Comparison of ENCODE assay signal across 28 cellular contexts in genomic region chr15:52502608-52503007, GRCh38.
"Had no signal": no experiment of that assay in that cellular context is flagged by ENCODE, and none has a peak within 500 bp of the region (broad histone marks: within the 10 kb centered on the region; RNA-seq: fewer than 3 reads in every experiment).

No MANE protein-coding gene starts in this region.

- H3K27me3 Mint-ChIP-seq: activated CD4-positive, alpha-beta memory T cell treated with anti-CD3 and anti-CD28 coated beads for 36 hours; activated naive CD4-positive, alpha-beta T cell treated with anti-CD3 and anti-CD28 coated beads, Interleukin-2, amount 50 U/mL, for 24 hours; activated naive CD8-positive, alpha-beta T cell treated with anti-CD3 and anti-CD28 coated beads, Interleukin-2, amount 50 U/mL, for 24 hours; activated T-cell treated with anti-CD3 and anti-CD28 coated beads, Interleukin-2, amount 50 U/mL, for 24 hours; activated T-helper 17 cell treated with anti-CD3 and anti-CD28 coated beads, Interleukin-2, amount 50 U/mL, for 72 hours had no signal

- H3K4me3 Mint-ChIP-seq: activated CD4-positive, alpha-beta memory T cell treated with anti-CD3 and anti-CD28 coated beads for 36 hours; activated naive CD4-positive, alpha-beta T cell treated with anti-CD3 and anti-CD28 coated beads, Interleukin-2, amount 50 U/mL, for 24 hours; activated naive CD8-positive, alpha-beta T cell treated with anti-CD3 and anti-CD28 coated beads, Interleukin-2, amount 50 U/mL, for 24 hours; activated T-cell treated with anti-CD3 and anti-CD28 coated beads, Interleukin-2, amount 50 U/mL, for 24 hours; activated T-helper 17 cell treated with anti-CD3 and anti-CD28 coated beads, Interleukin-2, amount 50 U/mL, for 72 hours; neural crest cell had no signal

- H3K27ac ChIP-seq: gastrocnemius medialis, left ventricle myocardium inferior, parathyroid adenoma, psoas muscle, thoracic aorta, VCaP had no signal

- ATAC-seq: activated CD4-positive, CD25-positive, alpha-beta regulatory T cell treated with anti-CD3 and anti-CD28 coated beads, Interleukin-2, amount 50 U/mL, for 24 hours; activated naive CD8-positive, alpha-beta T cell treated with anti-CD3 and anti-CD28 coated beads, Interleukin-2, amount 50 U/mL, for 24 hours; activated T-helper 17 cell treated with anti-CD3 and anti-CD28 coated beads, Interleukin-2, amount 50 U/mL, for 72 hours; gastrocnemius medialis; psoas muscle; stimulated activated naive CD8-positive, alpha-beta T cell treated with anti-CD3 and anti-CD28 coated beads, Interleukin-15, Interleukin-2, amounts not matched to agents 100 U/mL and 50 U/mL, for 24 hours had no signal

- H3K36me3 Mint-ChIP-seq: activated CD4-positive, alpha-beta memory T cell treated with anti-CD3 and anti-CD28 coated beads for 36 hours; activated naive CD4-positive, alpha-beta T cell treated with anti-CD3 and anti-CD28 coated beads, Interleukin-2, amount 50 U/mL, for 24 hours had no signal

- DNase-seq: activated CD4-positive, alpha-beta memory T cell treated with anti-CD3 and anti-CD28 coated beads for 36 hours; activated CD4-positive, alpha-beta T cell treated with anti-CD3 and anti-CD28 coated beads for 48 hours; activated CD8-positive, alpha-beta memory T cell treated with anti-CD3 and anti-CD28 coated beads, Interleukin-2, amount 50 U/mL, for 4 hours; activated gamma-delta T cell treated with Interleukin-2 at 50 U/mL for 16 hours; activated naive CD8-positive, alpha-beta T cell treated with anti-CD3 and anti-CD28 coated beads, Interleukin-2, amount 50 U/mL, for 24 hours; activated T-cell treated with anti-CD3 and anti-CD28 coated beads, Interleukin-2, amount 50 U/mL, for 24 hours; amygdala; caudate nucleus; dermis blood vessel endothelial cell; effector CD8-positive, alpha-beta T cell; gastrocnemius medialis; glutamatergic neuron; left ventricle myocardium inferior; occipital lobe; psoas muscle; stimulated activated CD4-positive, alpha-beta T cell treated with anti-CD3 and anti-CD28 coated beads, Interleukin-15, amount 100 ng/mL, for 24 hours; stimulated activated CD4-positive, alpha-beta T cell treated with anti-CD3 and anti-CD28 coated beads, Interleukin-2, amount 100 ng/mL, for 24 hours; stimulated activated naive CD8-positive, alpha-beta T cell treated with anti-CD3 and anti-CD28 coated beads, Interleukin-15, Interleukin-2, amounts not matched to agents 100 U/mL and 50 U/mL, for 24 hours; T-helper 1 cell; T-helper 9 cell; trophoblast cell had no signal

- H3K4me3 ChIP-seq: gastrocnemius medialis, left ventricle myocardium inferior, psoas muscle, thoracic aorta had no signal

- H3K27me3 ChIP-seq: gastrocnemius medialis had no signal

- H3K9me3 ChIP-seq: gastrocnemius medialis, left ventricle myocardium inferior, psoas muscle, thoracic aorta had no signal

- H3K27ac Mint-ChIP-seq: activated CD4-positive, alpha-beta memory T cell treated with anti-CD3 and anti-CD28 coated beads for 36 hours; activated naive CD4-positive, alpha-beta T cell treated with anti-CD3 and anti-CD28 coated beads, Interleukin-2, amount 50 U/mL, for 24 hours; activated naive CD8-positive, alpha-beta T cell treated with anti-CD3 and anti-CD28 coated beads, Interleukin-2, amount 50 U/mL, for 24 hours; activated T-cell treated with anti-CD3 and anti-CD28 coated beads, Interleukin-2, amount 50 U/mL, for 24 hours; activated T-helper 17 cell treated with anti-CD3 and anti-CD28 coated beads, Interleukin-2, amount 50 U/mL, for 72 hours had no signal

- H3K9me3 Mint-ChIP-seq: activated CD4-positive, alpha-beta memory T cell treated with anti-CD3 and anti-CD28 coated beads for 36 hours; activated naive CD4-positive, alpha-beta T cell treated with anti-CD3 and anti-CD28 coated beads, Interleukin-2, amount 50 U/mL, for 24 hours; activated naive CD8-positive, alpha-beta T cell treated with anti-CD3 and anti-CD28 coated beads, Interleukin-2, amount 50 U/mL, for 24 hours; activated T-cell treated with anti-CD3 and anti-CD28 coated beads, Interleukin-2, amount 50 U/mL, for 24 hours; activated T-helper 17 cell treated with anti-CD3 and anti-CD28 coated beads, Interleukin-2, amount 50 U/mL, for 72 hours; neural crest cell had no signal

- H3K36me3 ChIP-seq: gastrocnemius medialis, left ventricle myocardium inferior, thoracic aorta had no signal

- H3K4me1 ChIP-seq: parathyroid adenoma had no signal
